ENCODE assay signal across 8 cellular contexts in the genomic region with DNA sequence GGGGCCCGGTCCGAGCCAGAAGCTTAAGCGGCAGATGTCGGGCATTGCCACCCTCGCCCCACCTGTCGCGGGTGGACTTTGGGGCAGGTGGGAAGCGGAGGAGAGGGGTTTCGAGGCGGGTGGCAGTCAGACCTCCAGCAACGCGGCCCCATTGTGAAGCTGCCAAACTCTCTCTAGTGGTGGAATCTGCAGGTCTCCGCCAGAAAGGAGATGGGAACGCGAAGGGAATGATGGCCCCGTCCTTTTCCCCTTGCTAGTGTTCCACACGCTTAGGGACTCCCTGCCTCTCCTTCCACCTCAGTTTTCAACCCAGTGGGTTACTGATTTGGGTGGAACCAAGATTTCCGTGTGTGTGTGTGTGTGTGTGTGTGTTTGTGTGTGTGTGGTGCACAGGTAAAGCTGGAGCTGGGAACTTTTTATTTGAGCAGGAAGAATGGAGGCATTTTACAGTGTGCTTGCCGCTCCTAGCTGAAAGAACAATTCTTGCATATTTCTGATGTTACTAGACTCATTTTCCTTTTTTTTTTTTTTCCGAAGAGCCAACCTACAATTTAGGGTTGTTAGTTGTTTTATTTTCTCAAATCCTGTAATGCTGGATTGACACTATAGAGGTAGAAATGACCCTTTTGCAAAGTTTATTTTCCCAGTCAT.
DNase-seq lines count a peak whose midpoint lies in the region; ATAC-seq and TF ChIP-seq lines count a peak whose summit lies in the region.

No MANE protein-coding gene starts in this region.

- DNase-seq in GM04504 (ENCODE audit: low read depth) (peak; percentile 16), caudate nucleus (lab: John Stamatoyannopoulos, UW) (peak in 39 of 61 donors; percentile 4 to 82 (median 55)), left kidney (ENCODE audit: low read depth, low spot score) (peak; percentile 75)

- H3K36me3 ChIP-seq in ACC112 (ENCODE audit: insufficient read depth, low read length) (no peaks in the 10 kb centered on the region), OCI-LY3 (replicated peaks; ENCODE audit: low read depth, low read length) (no peaks in the 10 kb centered on the region), stomach smooth muscle (ENCODE audit: control insufficient read depth in 2 of 2, insufficient read depth in 2 of 2, low read length in 2 of 2) (no peaks in the 10 kb centered on the region)

- no peak for TF ChIP-seq CTCF in OCI-LY3 (IDR thresholded peaks at IDR 0.05; ENCODE audit: low read depth, low read length)

- H3K27me3 ChIP-seq in ACC112 (ENCODE audit: insufficient read depth, low read length) (no peaks in the 10 kb centered on the region), OCI-LY3 (ENCODE audit: low read depth, low read length) (no peaks in the 10 kb centered on the region), stomach smooth muscle (ENCODE audit: control insufficient read depth in 1 of 2, insufficient read depth in 2 of 2, low read length in 2 of 2) (no peaks in the 10 kb centered on the region)

- H2AFZ ChIP-seq in ACC112 (ENCODE audit: low read length, unreplicated experiment) (peak overlapping the region; percentile 8), OCI-LY3 (ENCODE audit: low read depth, low read length) (no peak overlapping the region; the same call in 1 of the 2 replicates)

- peak overlapping the region; percentile 83 for H3K4me2 ChIP-seq in OCI-LY3 (ENCODE audit: low read length)

- H3K9ac ChIP-seq in OCI-LY3 (ENCODE audit: low read length), result peak overlapping the region; percentile 81
- peak overlapping the region; percentile 43 to 66 for H3K9ac ChIP-seq in stomach smooth muscle (ENCODE audit: low read length in 2 of 2)

- H3K4me3 ChIP-seq in ACC112 (ENCODE audit: low read depth, low read length) (peak overlapping the region; percentile 94), OCI-LY3 (ENCODE audit: low read length) (peak overlapping the region; percentile 96), stomach smooth muscle (ENCODE audit: low read length in 2 of 2) (peak overlapping the region; percentile 85 to 88)

- peaks cover 32% of the 10 kb centered on the region for H4K20me1 ChIP-seq in OCI-LY3 (ENCODE audit: insufficient read depth, low read length)

- H3K9me3 ChIP-seq in OCI-LY3 (ENCODE audit: insufficient read depth, low read length) (no peaks in the 10 kb centered on the region), stomach smooth muscle (ENCODE audit: control insufficient read depth in 2 of 2, low read length in 2 of 2) (no peaks in the 10 kb centered on the region)

- H3K79me2 ChIP-seq in ACC112 (ENCODE audit: control insufficient read depth, insufficient read depth, low read length, unreplicated experiment), result peaks cover 61% of the 10 kb centered on the region
- H3K79me2 ChIP-seq in OCI-LY3 (ENCODE audit: low read length), result peaks cover 54% of the 10 kb centered on the region

- ATAC-seq in GM19351 (IDR thresholded peaks at IDR 0.05; ENCODE audit: unreplicated experiment) (no peak), GM19395 (IDR thresholded peaks at IDR 0.05; ENCODE audit: unreplicated experiment) (no peak)

- H3K27ac ChIP-seq in ACC112 (ENCODE audit: low read depth, low read length) (no peak overlapping the region), OCI-LY3 (ENCODE audit: low read length) (peak overlapping the region; percentile 74), caudate nucleus (ENCODE audit: low read depth, low read length) (peak overlapping the region; percentile 95), stomach smooth muscle (ENCODE audit: low read length) (no peak overlapping the region)

- H3K4me1 ChIP-seq in ACC112 (ENCODE audit: control insufficient read depth, insufficient read depth, low read length, unreplicated experiment), result peaks cover 30% of the 10 kb centered on the region
- peaks cover 27% of the 10 kb centered on the region for H3K4me1 ChIP-seq in OCI-LY3 (ENCODE audit: low read length)
- H3K4me1 ChIP-seq in stomach smooth muscle (ENCODE audit: control insufficient read depth, insufficient read depth, low read length), result no peaks in the 10 kb centered on the region

Comparison
In these comparisons a context has a peak if more than half of its experiments do, and no peak if none do; other contexts are left out.
1. H3K27ac ChIP-seq: peak in OCI-LY3 (single experiment) and caudate nucleus (single experiment); none in ACC112 (single experiment) and stomach smooth muscle (single experiment).
2. DNase-seq: peak in every context shown above with its lines; median percentile 75 in left kidney; 55 in caudate nucleus; 16 in GM04504.
3. Peak in every context shown above with its lines, with median percentiles within 50 percentile points of each other: H3K4me3 ChIP-seq.